23 cellular contexts compared by ENCODE assay signal in the genomic region with DNA sequence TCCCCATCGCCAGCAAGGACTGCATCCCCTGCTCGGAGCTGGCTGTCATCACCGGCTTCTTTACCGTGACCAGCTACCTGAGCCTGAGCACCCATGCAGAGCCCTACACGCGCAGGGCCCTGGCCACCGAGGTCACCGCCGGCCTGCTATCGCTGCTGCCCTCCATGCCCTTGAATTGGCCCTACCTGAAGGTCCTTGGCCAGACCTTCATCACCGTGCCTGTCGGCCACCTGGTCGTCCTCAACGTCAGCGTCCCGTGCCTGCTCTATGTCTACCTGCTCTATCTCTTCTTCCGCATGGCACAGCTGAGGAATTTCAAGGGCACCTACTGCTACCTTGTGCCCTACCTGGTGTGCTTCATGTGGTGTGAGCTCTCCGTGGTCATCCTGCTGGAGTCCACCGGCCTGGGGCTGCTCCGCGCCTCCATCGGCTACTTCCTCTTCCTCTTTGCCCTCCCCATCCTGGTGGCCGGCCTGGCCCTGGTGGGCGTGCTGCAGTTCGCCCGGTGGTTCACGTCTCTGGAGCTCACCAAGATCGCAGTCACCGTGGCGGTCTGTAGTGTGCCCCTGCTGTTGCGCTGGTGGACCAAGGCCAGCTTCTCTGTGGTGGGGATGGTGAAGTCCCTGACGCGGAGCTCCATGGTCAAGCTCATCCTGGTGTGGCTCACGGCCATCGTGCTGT. TPM values are rescaled to one million over a fixed set of nuclear protein-coding genes. Genes with fewer than 3 reads are reported as not detected.
DNase-seq lines count a peak whose midpoint lies in the region; ATAC-seq, FAIRE-seq and TF ChIP-seq lines count a peak whose summit lies in the region.
"Had no signal": no experiment of that assay in that cellular context is flagged by ENCODE, and none has a peak within 500 bp of the region (broad histone marks: within the 10 kb centered on the region; RNA-seq: fewer than 3 reads in every experiment).

No MANE protein-coding gene starts in this region.

- dilution Hi-C loops in endothelial cell of umbilical vein (cut with MboI; ENCODE audit: extremely low pct_ligation_motif_present, low sequenced_read_pairs), result no loop called here

- no peak overlapping the region for H3K9ac ChIP-seq in BLaER1
- no peak overlapping the region for H3K9ac ChIP-seq in endothelial cell of umbilical vein (replicated peaks; ENCODE audit: extremely low read depth, insufficient read depth, low read length)
- H3K9ac ChIP-seq in rectal smooth muscle tissue (ENCODE audit: low read length), result peak overlapping the region; percentile 7

- POLR2A ChIA-PET in endothelial cell of umbilical vein (lab: Charles Lee), result no interaction called here

- H3K27me3 Mint-ChIP-seq in activated T-cell treated with anti-CD3 and anti-CD28 coated beads, Interleukin-2, amount 50 U/mL, for 4 hours (ENCODE audit: low read depth), result no peaks in the 10 kb centered on the region

- H3K4me3 ChIP-seq in BLaER1, result no peak overlapping the region
- no peak overlapping the region for H3K4me3 ChIP-seq in bronchial epithelial cell (ENCODE audit: low read depth, low read length)
- H3K4me3 ChIP-seq in endothelial cell of umbilical vein (replicated peaks in 1 of 3; ENCODE audit: insufficient read depth in 1 of 3, low read depth in 1 of 3, low read length in 3 of 3), result no peak overlapping the region
- no peak overlapping the region for H3K4me3 ChIP-seq in rectal smooth muscle tissue (ENCODE audit: low read length)
- no peak overlapping the region for H3K4me3 ChIP-seq in esophagus squamous epithelium
- H3K4me3 ChIP-seq: GM23338 had no signal

- TF ChIP-seq POLR2A in endothelial cell of umbilical vein (IDR thresholded peaks at IDR 0.05; ENCODE audit: low read depth, low read length) (no peak), esophagus squamous epithelium (IDR thresholded peaks at IDR 0.05) (no peak)

- no peak overlapping the region for H3K27ac ChIP-seq in BLaER1
- H3K27ac ChIP-seq in endothelial cell of umbilical vein (ENCODE audit: insufficient read depth, low read depth, low read length), result no peak overlapping the region
- no peak overlapping the region for H3K27ac ChIP-seq in rectal smooth muscle tissue (ENCODE audit: low read depth, low read length)
- no peak overlapping the region for H3K27ac ChIP-seq in esophagus squamous epithelium
- H3K27ac ChIP-seq: 22Rv1 had no signal

- H3K4me2 ChIP-seq in BLaER1 (peak overlapping the region; percentile 84), endothelial cell of umbilical vein (ENCODE audit: insufficient read depth, low read length) (no peak overlapping the region)
- H3K4me2 ChIP-seq: GM23338 had no signal

- H3K36me3 ChIP-seq in BLaER1 (peaks cover 36% of the 10 kb centered on the region), bronchial epithelial cell (ENCODE audit: control insufficient read depth, insufficient read depth, low read length) (peaks cover 8% of the 10 kb centered on the region), endothelial cell of umbilical vein (ENCODE audit: control insufficient read depth in 2 of 2, extremely low read depth in 1 of 2, insufficient read depth in 2 of 2, low read length in 2 of 2) (peaks cover 2 to 45% of the 10 kb centered on the region in 2 experiments), rectal smooth muscle tissue (ENCODE audit: control insufficient read depth, insufficient read depth, low read length) (peaks cover 25% of the 10 kb centered on the region), esophagus squamous epithelium (peaks cover 0 to 45% (median 4%) of the 10 kb centered on the region in 3 donors)

- H3K36me3 Mint-ChIP-seq in activated T-cell treated with anti-CD3 and anti-CD28 coated beads, Interleukin-2, amount 50 U/mL, for 4 hours (ENCODE audit: insufficient read depth), result peaks cover 21% of the 10 kb centered on the region

- no peak for ATAC-seq in activated T-cell treated with anti-CD3 and anti-CD28 coated beads, Interleukin-2, amount 50 U/mL, for 4 hours
- ATAC-seq in HG02938 (IDR thresholded peaks at IDR 0.05; ENCODE audit: unreplicated experiment), result no peak
- ATAC-seq: GM23338, HCT116 had no signal

- no peak for DNase-seq in bronchial epithelial cell (ENCODE audit: low read depth)
- no peak for DNase-seq in endothelial cell of umbilical vein (ENCODE audit: low read depth, low spot score)
- no peak for DNase-seq in cerebellum (ENCODE audit: low spot score)
- DNase-seq in activated T-cell treated with anti-CD3 and anti-CD28 coated beads, Interleukin-2, amount 50 U/mL, for 4 hours, result no peak
- no peak for DNase-seq in esophagus squamous epithelium (lab: John Stamatoyannopoulos, UW)
- DNase-seq: C1 segment of cervical spinal cord; Calu3; CD4-positive, alpha-beta memory T cell; COR-L47; DMS53; DMS79 treated with DMSO at 0.1 percent for 48 hours; GF-D8; H9 had no signal

- H3K9me1 ChIP-seq in endothelial cell of umbilical vein (replicated peaks; ENCODE audit: control insufficient read depth, extremely low read depth, insufficient read depth, low read length), result no peaks in the 10 kb centered on the region

- intact Hi-C loops in endothelial cell of umbilical vein (cut with micrococcal nuclease), result no loop called here
- intact Hi-C loops in esophagus squamous epithelium (cut with DNase I), result no loop called here

- TF ChIP-seq CTCF in bronchial epithelial cell (IDR thresholded peaks at IDR 0.05; ENCODE audit: insufficient read depth, low read length, severe bottlenecking), result no peak
- no peak for TF ChIP-seq CTCF in endothelial cell of umbilical vein (IDR thresholded peaks at IDR 0.05; ENCODE audit: extremely low read depth in 1 of 2, insufficient read depth in 1 of 2, low read depth in 1 of 2, low read length in 2 of 2)
- no peak for TF ChIP-seq CTCF in esophagus squamous epithelium (IDR thresholded peaks at IDR 0.05)

- H3K79me2 ChIP-seq in endothelial cell of umbilical vein (ENCODE audit: control insufficient read depth, insufficient read depth, low read length), result no peaks in the 10 kb centered on the region

- CTCF ChIA-PET in endothelial cell of umbilical vein (lab: Charles Lee), result interaction anchor here (1.4 kb wide), 1 partner anchor 50 kb away, joined by 3 read pairs; no protein-coding TSS in a partner anchor

- FAIRE-seq in bronchial epithelial cell (lab: Jason Lieb, UNC) (peak; percentile 18), endothelial cell of umbilical vein (lab: Jason Lieb, UNC) (no peak)
- FAIRE-seq: A204.1, GM12891, GM18507 had no signal

- H2AFZ ChIP-seq in endothelial cell of umbilical vein (ENCODE audit: low read depth, low read length), result no peak overlapping the region
- H2AFZ ChIP-seq: GM23338 had no signal

- H3K9me3 Mint-ChIP-seq in activated T-cell treated with anti-CD3 and anti-CD28 coated beads, Interleukin-2, amount 50 U/mL, for 4 hours, result no peaks in the 10 kb centered on the region
- H3K9me3 Mint-ChIP-seq: CD4-positive, alpha-beta memory T cell; GM23338; H9 had no signal

- peaks cover 3% of the 10 kb centered on the region; the same call in 1 of the 2 replicates for H3K27me3 ChIP-seq in BLaER1
- H3K27me3 ChIP-seq in bronchial epithelial cell (ENCODE audit: control insufficient read depth, insufficient read depth, low read length), result no peaks in the 10 kb centered on the region
- peaks cover 0 to 2% of the 10 kb centered on the region in 2 experiments for H3K27me3 ChIP-seq in endothelial cell of umbilical vein (ENCODE audit: control insufficient read depth in 2 of 2, insufficient read depth in 2 of 2, low read length in 2 of 2)
- no peaks in the 10 kb centered on the region for H3K27me3 ChIP-seq in rectal smooth muscle tissue (ENCODE audit: control insufficient read depth, insufficient read depth, low read length)
- H3K27me3 ChIP-seq in esophagus squamous epithelium, result peaks cover 0 to 5% (median 0%) of the 10 kb centered on the region in 4 donors

- no peaks in the 10 kb centered on the region for H3K4me1 Mint-ChIP-seq in activated T-cell treated with anti-CD3 and anti-CD28 coated beads, Interleukin-2, amount 50 U/mL, for 4 hours (ENCODE audit: low read depth)
- H3K4me1 Mint-ChIP-seq: B cell, GM23338 had no signal

- no peaks in the 10 kb centered on the region for H4K20me1 ChIP-seq in BLaER1
- no peaks in the 10 kb centered on the region for H4K20me1 ChIP-seq in endothelial cell of umbilical vein (replicated peaks; ENCODE audit: control insufficient read depth, extremely low read depth, insufficient read depth, low read length)

- H3K4me1 ChIP-seq in BLaER1 (peaks cover 70% of the 10 kb centered on the region), endothelial cell of umbilical vein (ENCODE audit: control insufficient read depth, extremely low read depth, insufficient read depth, low read length) (no peaks in the 10 kb centered on the region), rectal smooth muscle tissue (ENCODE audit: control insufficient read depth, insufficient read depth, low read length) (no peaks in the 10 kb centered on the region), esophagus squamous epithelium (peaks cover 0 to 9% (median 0%) of the 10 kb centered on the region in 3 donors)

- no peak overlapping the region for H3K4me3 Mint-ChIP-seq in activated T-cell treated with anti-CD3 and anti-CD28 coated beads, Interleukin-2, amount 50 U/mL, for 4 hours
- H3K4me3 Mint-ChIP-seq: B cell; CD4-positive, alpha-beta memory T cell; GM23338; H9 had no signal

- H3K9me3 ChIP-seq in BLaER1, result no peaks in the 10 kb centered on the region; the same call in 1 of the 2 replicates
- no peaks in the 10 kb centered on the region for H3K9me3 ChIP-seq in endothelial cell of umbilical vein (replicated peaks; ENCODE audit: control insufficient read depth, insufficient read depth, low read length)
- H3K9me3 ChIP-seq in esophagus squamous epithelium, result no peaks in the 10 kb centered on the region

- TSS peak; percentile 31 for BruUV-seq in endothelial cell of umbilical vein (replicated peaks; lab: Mats Ljungman, UMichigan)

- WGBS in esophagus squamous epithelium, 2 donors, result 87 to 96% methylated on average over 18 to 25 of the region's 35 CpGs

TF ChIP-seq in endothelial cell of umbilical vein, 7 proteins besides CTCF, POLR2A, EP300 and RAD21 (continues in another document):
- TF ChIP-seq JUN (IDR thresholded peaks at IDR 0.05; ENCODE audit: borderline replicate concordance, insufficient read depth, insufficient read length, low read depth), result no peak
- no peak for TF ChIP-seq MYC (IDR thresholded peaks at IDR 0.05; ENCODE audit: low read depth, low read length)
- no peak for TF ChIP-seq FOS (IDR thresholded peaks at IDR 0.05; ENCODE audit: borderline replicate concordance, insufficient read depth, low read length)

RNA-seq across cellular contexts. Expression of gene WFS1, which starts 31.5 kb away (rescaled TPM):
- 7.9 and 9.9 TPM in 2 replicates for total RNA-seq in bronchial epithelial cell
- 42.7 and 48.2 TPM in 2 replicates for total RNA-seq in endothelial cell of umbilical vein
- 70.0 and 82.0 TPM in 2 replicates for polyA plus RNA-seq in endothelial cell of umbilical vein
- polyA plus RNA-seq in endothelial cell of umbilical vein (2011; cell fraction: cytosol; rRNA removed), result 35.9 and 40.9 TPM in 2 replicates
- 57.4 and 60.7 TPM in 2 replicates for polyA plus RNA-seq in endothelial cell of umbilical vein (2011; cell fraction: nucleus; rRNA removed)
- polyA plus RNA-seq in endothelial cell of umbilical vein (2012), result 32.3 and 38.5 TPM in 2 replicates
- 63.2 and 67.8 TPM in 2 replicates for polyA minus RNA-seq in endothelial cell of umbilical vein
- polyA minus RNA-seq in endothelial cell of umbilical vein (2011; cell fraction: cytosol; rRNA and poly(A)+ RNA removed), result 1.8 TPM
- 21.3 and 30.8 TPM in 2 replicates for polyA minus RNA-seq in endothelial cell of umbilical vein (2011; cell fraction: nucleus; rRNA and poly(A)+ RNA removed)
- 7.2 TPM for total RNA-seq in cerebellum
- 1 to 10 TPM; 7.0 to 7.7 (median 7.3) TPM for total RNA-seq in activated T-cell treated with anti-CD3 and anti-CD28 coated beads, Interleukin-2, amount 50 U/mL, for 4 hours
- total RNA-seq in esophagus squamous epithelium, result 10 to 100 TPM in 2 of 4 donors, 1 to 10 TPM in 2; 6.5 to 20.4 (median 9.6) TPM
